29 cellular contexts compared by ENCODE assay signal in genomic region chr2:29275186-29275585, GRCh38.
"Had no signal": no experiment of that assay in that cellular context is flagged by ENCODE, and none has a peak within 500 bp of the region (broad histone marks: within the 10 kb centered on the region; RNA-seq: fewer than 3 reads in every experiment).

No MANE protein-coding gene starts in this region.

- H3K9me3 ChIP-seq: colonic mucosa had no signal

- H3K27me3 ChIP-seq: cardiac muscle cell, colonic mucosa had no signal

- H3K36me3 ChIP-seq: cardiac muscle cell, colonic mucosa, WERI-Rb-1 had no signal

- DNase-seq: activated B cell treated with CpG ODN at 0.5 μM for 24 hours; activated CD4-positive, alpha-beta T cell treated with anti-CD3 and anti-CD28 coated beads for 48 hours; activated CD4-positive, alpha-beta T cell treated with anti-CD3 and anti-CD28 coated beads, Interleukin-2, amount 50 U/mL, for 1 hour; activated CD4-positive, alpha-beta T cell treated with anti-CD3 and anti-CD28 coated beads, Interleukin-2, amount 50 U/mL, for 48 hours; activated CD8-positive, alpha-beta memory T cell treated with anti-CD3 and anti-CD28 coated beads for 24 hours; activated CD8-positive, alpha-beta T cell treated with anti-CD3 and anti-CD28 coated beads for 36 hours; activated effector memory CD4-positive, alpha-beta T cell treated with Interleukin-2 at 50 U/mL for 16 hours; activated gamma-delta T cell treated with Interleukin-2 at 50 U/mL for 16 hours; activated naive CD4-positive, alpha-beta T cell treated with anti-CD3 and anti-CD28 coated beads, Interleukin-2, amount 50 U/mL, for 16 hours; activated naive CD4-positive, alpha-beta T cell treated with Interleukin-2 at 50 U/mL for 16 hours; activated T-cell treated with anti-CD3 and anti-CD28 coated beads, Interleukin-2, amount 50 U/mL, for 4 hours; amniotic stem cell; anterior cingulate cortex; central memory CD4-positive, alpha-beta T cell; cerebellar nuclear complex; colonic mucosa; dorsolateral prefrontal cortex; effector memory CD4-positive, alpha-beta T cell; foreskin fibroblast; T-helper 1 cell; T-helper 17 cell; T1000; WERI-Rb-1 had no signal

- H3K27ac ChIP-seq: cardiac muscle cell, colonic mucosa, dorsolateral prefrontal cortex, WERI-Rb-1 had no signal

- ATAC-seq: activated CD4-positive, CD25-positive, alpha-beta regulatory T cell treated with anti-CD3 and anti-CD28 coated beads, Interleukin-2, amount 50 U/mL, for 24 hours; activated CD8-positive, alpha-beta T cell treated with anti-CD3 and anti-CD28 coated beads for 36 hours; activated T-cell treated with anti-CD3 and anti-CD28 coated beads, Interleukin-2, amount 50 U/mL, for 4 hours; activated T-helper 17 cell treated with anti-CD3 and anti-CD28 coated beads, Interleukin-2, amount 50 U/mL, for 72 hours; esophagus mucosa; T-helper 17 cell had no signal

- H3K4me1 ChIP-seq: colonic mucosa had no signal

- H3K4me3 ChIP-seq: cardiac muscle cell, colonic mucosa, dorsolateral prefrontal cortex had no signal

- FAIRE-seq: astrocyte, frontal cortex had no signal
